22 cellular contexts compared by ENCODE assay signal in the genomic region with DNA sequence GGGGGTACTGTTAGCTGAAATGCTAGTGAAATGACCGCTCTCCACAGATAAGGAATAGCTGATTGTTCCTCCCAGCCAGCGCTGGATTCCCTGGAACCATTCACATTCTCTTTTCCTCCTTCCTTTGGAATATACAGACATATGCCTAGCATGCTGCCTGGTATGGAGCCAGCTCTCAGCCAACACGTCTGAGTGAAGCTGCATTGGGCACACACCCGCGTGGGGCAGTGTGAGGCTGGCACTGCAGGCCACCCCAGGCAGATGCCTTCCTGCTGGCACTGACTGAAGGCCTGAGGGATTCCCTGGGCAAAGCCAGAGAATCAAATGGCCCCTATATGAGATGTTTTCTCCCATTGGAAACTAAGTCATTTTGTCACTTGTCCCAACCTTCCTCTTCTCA.
"Had no signal": no experiment of that assay in that cellular context is flagged by ENCODE, and none has a peak within 500 bp of the region (broad histone marks: within the 10 kb centered on the region; RNA-seq: fewer than 3 reads in every experiment).

No MANE protein-coding gene starts in this region.

- H3K4me1 Mint-ChIP-seq: activated CD4-positive, alpha-beta T cell treated with anti-CD3 and anti-CD28 coated beads, Interleukin-2, amount 10 ng/mL, durations not matched to agents 24 days and 14 days had no signal

- H3K27ac ChIP-seq: stomach had no signal

- H3K27ac Mint-ChIP-seq: activated CD4-positive, alpha-beta T cell treated with anti-CD3 and anti-CD28 coated beads, Interleukin-2, amount 10 ng/mL, durations not matched to agents 24 days and 14 days; activated CD8-positive, alpha-beta T cell treated with anti-CD3 and anti-CD28 coated beads, Interleukin-2, amount 10 ng/mL, durations not matched to agents 7 days and 5 days; activated naive CD8-positive, alpha-beta T cell treated with anti-CD3 and anti-CD28 coated beads, Interleukin-2, amount 10 ng/mL, durations not matched to agents 7 days and 5 days; activated T-cell treated with anti-CD3 and anti-CD28 coated beads, Interleukin-2, amount 50 U/mL, for 24 hours; activated T-helper 2 cell treated with anti-CD3 and anti-CD28 coated beads, Interferon-gamma antibody, Interleukin-2, Interleukin-4, amounts not matched to agents 10 μg/mL and 5 μg/mL and 100 μg/mL, durations not matched to agents 14 hours and 24 hours and 36 hours; immature natural killer cell; nephron; type B pancreatic cell had no signal

- DNase-seq: activated CD4-positive, alpha-beta T cell treated with anti-CD3 and anti-CD28 coated beads, Interleukin-2, amount 10 ng/mL, durations not matched to agents 24 days and 14 days; activated CD8-positive, alpha-beta T cell treated with anti-CD3 and anti-CD28 coated beads, Interleukin-2, amount 10 ng/mL, durations not matched to agents 7 days and 5 days; activated naive CD4-positive, alpha-beta T cell treated with Interleukin-2 at 50 U/mL for 16 hours; activated naive CD8-positive, alpha-beta T cell treated with anti-CD3 and anti-CD28 coated beads, Interleukin-2, amount 10 ng/mL, durations not matched to agents 7 days and 5 days; activated T-cell treated with anti-CD3 and anti-CD28 coated beads, Interleukin-2, amount 50 U/mL, for 24 hours; effector CD4-positive, alpha-beta T cell; immature natural killer cell; kidney glomerular epithelial cell; midbrain; occipital lobe; retina; small intestine; stimulated activated CD4-positive, alpha-beta T cell treated with anti-CD3 and anti-CD28 coated beads, Interleukin-15, amount 100 ng/mL, for 24 hours; stimulated activated CD4-positive, alpha-beta T cell treated with anti-CD3 and anti-CD28 coated beads, Interleukin-2, amount 100 ng/mL, for 48 hours; stomach; T1000 had no signal

- H3K9me3 Mint-ChIP-seq: activated CD4-positive, alpha-beta T cell treated with anti-CD3 and anti-CD28 coated beads, Interleukin-2, amount 10 ng/mL, durations not matched to agents 24 days and 14 days; activated naive CD8-positive, alpha-beta T cell treated with anti-CD3 and anti-CD28 coated beads, Interleukin-2, amount 10 ng/mL, durations not matched to agents 7 days and 5 days; activated T-cell treated with anti-CD3 and anti-CD28 coated beads, Interleukin-2, amount 50 U/mL, for 24 hours; activated T-helper 2 cell treated with anti-CD3 and anti-CD28 coated beads, Interferon-gamma antibody, Interleukin-2, Interleukin-4, amounts not matched to agents 10 μg/mL and 5 μg/mL and 100 μg/mL, durations not matched to agents 14 hours and 24 hours and 36 hours; brain; immature natural killer cell; nephron; type B pancreatic cell had no signal

- H3K4me3 ChIP-seq: gastroesophageal sphincter, stomach had no signal

- H3K36me3 ChIP-seq: gastroesophageal sphincter, stomach had no signal

- H3K27me3 ChIP-seq: gastroesophageal sphincter, stomach had no signal

- H3K4me3 Mint-ChIP-seq: activated CD4-positive, alpha-beta T cell treated with anti-CD3 and anti-CD28 coated beads, Interleukin-2, amount 10 ng/mL, durations not matched to agents 24 days and 14 days; activated CD8-positive, alpha-beta T cell treated with anti-CD3 and anti-CD28 coated beads, Interleukin-2, amount 10 ng/mL, durations not matched to agents 7 days and 5 days; activated naive CD8-positive, alpha-beta T cell treated with anti-CD3 and anti-CD28 coated beads, Interleukin-2, amount 10 ng/mL, durations not matched to agents 7 days and 5 days; activated T-cell treated with anti-CD3 and anti-CD28 coated beads, Interleukin-2, amount 50 U/mL, for 24 hours; brain; immature natural killer cell; nephron; type B pancreatic cell had no signal

- H3K36me3 Mint-ChIP-seq: activated naive CD8-positive, alpha-beta T cell treated with anti-CD3 and anti-CD28 coated beads, Interleukin-2, amount 10 ng/mL, durations not matched to agents 7 days and 5 days; brain; immature natural killer cell; type B pancreatic cell had no signal

- ATAC-seq: activated CD8-positive, alpha-beta T cell treated with anti-CD3 and anti-CD28 coated beads, Interleukin-2, amount 10 ng/mL, durations not matched to agents 7 days and 5 days; esophagus mucosa; gastroesophageal sphincter had no signal

- H3K9me3 ChIP-seq: gastroesophageal sphincter, stomach had no signal
